In the genomic region with DNA sequence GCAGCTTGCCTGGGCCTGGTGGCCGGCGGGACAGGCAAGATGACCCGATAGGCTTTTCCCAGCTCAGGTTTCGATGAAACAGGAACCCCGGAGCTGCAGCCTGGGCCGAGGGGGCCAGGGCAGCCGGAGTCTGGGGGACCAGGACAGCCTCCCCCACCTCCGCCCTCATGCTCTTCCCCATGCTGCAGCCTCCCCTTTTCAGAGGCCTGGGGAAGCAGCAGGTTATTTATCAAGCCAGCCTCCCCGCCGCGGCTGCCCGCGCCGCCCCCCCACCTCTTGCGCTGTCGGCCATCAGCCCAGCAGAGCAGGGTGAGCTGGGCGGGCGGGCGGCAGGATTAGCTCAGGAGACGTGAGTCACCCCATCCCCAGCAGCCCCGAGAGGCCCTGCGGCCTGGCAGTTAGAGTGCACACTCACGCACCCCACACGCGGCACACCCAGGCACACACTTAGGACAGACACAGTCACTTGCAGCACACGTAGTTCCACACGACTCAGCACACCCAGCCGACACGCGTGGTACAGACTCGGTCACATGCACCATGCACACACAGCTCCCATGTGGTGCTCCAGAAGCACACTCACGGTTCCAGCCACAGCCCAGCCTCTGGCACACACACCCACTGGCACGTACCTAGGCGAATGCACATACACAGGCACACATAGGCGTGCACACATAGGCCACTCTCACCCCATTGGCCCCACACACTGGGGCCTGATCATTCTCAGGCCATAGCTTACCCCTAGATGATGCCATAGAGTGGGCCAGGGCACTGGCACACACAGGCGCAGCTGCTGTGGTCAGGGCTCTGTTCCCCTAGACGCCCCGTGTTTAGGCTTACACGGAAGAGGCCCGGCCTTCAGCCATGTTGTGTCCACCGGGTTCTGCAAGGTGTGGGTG, we compare ENCODE assay signal across 8 cellular contexts. TPM values are rescaled to one million over a fixed set of nuclear protein-coding genes. Genes with fewer than 3 reads are reported as not detected.
DNase-seq lines count a peak whose midpoint lies in the region; ATAC-seq, FAIRE-seq and TF ChIP-seq lines count a peak whose summit lies in the region.

No MANE protein-coding gene starts in this region.

- peak overlapping the region in 1 of 4 experiments; percentile 35; a peak in 1 of 7 replicates for H3K9ac ChIP-seq in H1 (replicated peaks in 1 of 4; ENCODE audit: extremely low read depth in 1 of 4, low read depth in 3 of 4, low read length in 3 of 4)
- H3K9ac ChIP-seq in mucosa of rectum (ENCODE audit: low read depth in 1 of 2, low read length in 2 of 2) = peak overlapping the region; percentile 14 to 15

- ATAC-seq in GM21723 (IDR thresholded peaks at IDR 0.05; ENCODE audit: unreplicated experiment) (peak; percentile 23), upper lobe of right lung (peak; percentile 80), GM19455 (IDR thresholded peaks at IDR 0.05; ENCODE audit: unreplicated experiment) (no peak)

- H3K27ac ChIP-seq in Peyer's patch = peak overlapping the region; percentile 54 to 92 (median 70)
- H3K27ac ChIP-seq in H1 (ENCODE audit: low read depth, low read length) = 0 out of 2 replicates have a peak overlapping the region, but pooled peaks have one; percentile 32
- H3K27ac ChIP-seq in mucosa of rectum (ENCODE audit: low read depth in 2 of 2, low read length in 2 of 2) = peak overlapping the region; percentile 71 to 85
- H3K27ac ChIP-seq in upper lobe of right lung = peak overlapping the region; percentile 85

- peak overlapping the region; percentile 72; the same call in 1 of the 2 replicates for H2BK20ac ChIP-seq in H1 (ENCODE audit: low read length)

- no peak overlapping the region for H3K23ac ChIP-seq in H1 (ENCODE audit: insufficient read length)

- H3K27me3 ChIP-seq in Peyer's patch = no peaks in the 10 kb centered on the region
- H3K27me3 ChIP-seq in H1 (replicated peaks in 1 of 4; ENCODE audit: control insufficient read depth in 3 of 4, extremely low read depth in 1 of 4, insufficient read depth in 3 of 4, low read length in 3 of 4) = no peaks in the 10 kb centered on the region
- H3K27me3 ChIP-seq in mucosa of rectum (ENCODE audit: control insufficient read depth in 2 of 2, insufficient read depth in 2 of 2, low read length in 2 of 2) = no peaks in the 10 kb centered on the region
- no peaks in the 10 kb centered on the region for H3K27me3 ChIP-seq in upper lobe of right lung

- peak overlapping the region; percentile 68 for H4K91ac ChIP-seq in H1 (replicated peaks; ENCODE audit: insufficient read length, low read length)

- intact Hi-C loops in upper lobe of right lung (cut with DNase I) = no loop called here

- no peak overlapping the region for H3K4ac ChIP-seq in H1 (replicated peaks; ENCODE audit: insufficient read length, low read depth, low read length)

- H3K79me2 ChIP-seq in H1 (ENCODE audit: control insufficient read depth in 1 of 2, insufficient read depth in 2 of 2, low read length in 2 of 2) = peaks cover 18 to 98% of the 10 kb centered on the region in 2 experiments

- H3K4me3 ChIP-seq in Peyer's patch (peak overlapping the region in 3 of 4 donors; percentile 19 to 26 (median 21)), H1 (ENCODE audit: extremely low read depth in 1 of 4, insufficient read depth in 2 of 4, low read depth in 3 of 4, low read length in 4 of 4) (no peak overlapping the region), mucosa of rectum (ENCODE audit: low read length in 2 of 2) (peak overlapping the region in 1 of 2 donors; percentile 50), upper lobe of right lung (peak overlapping the region; percentile 39)

- H3K56ac ChIP-seq in H1 (replicated peaks; ENCODE audit: insufficient read length, low read depth, low read length) = no peak overlapping the region

- no peak for TF ChIP-seq RAD21 in H1 (IDR thresholded peaks at IDR 0.05 in 1 of 2, conservative IDR thresholded peaks at IDR 0.05 in 1 of 2; ENCODE audit: low read depth in 2 of 2, low read length in 2 of 2)

- peak overlapping the region; percentile 37 for H4K8ac ChIP-seq in H1 (ENCODE audit: extremely low read depth, insufficient read depth, low read length)

- H4K20me1 ChIP-seq in H1 (replicated peaks in 1 of 2; ENCODE audit: control insufficient read depth in 1 of 2, insufficient read depth in 2 of 2, low read length in 2 of 2) = peaks cover 69 to 76% of the 10 kb centered on the region in 2 experiments

- 82% methylated on average over 38 of the region's 41 CpGs; no CpG with 5 or more reads in 1 of the 2 experiments for WGBS in H1 (ENCODE audit: extremely low coverage in 1 of 2, insufficient coverage in 1 of 2, insufficient read length in 1 of 2, insufficient replicate concordance in 2 of 2, low coverage in 1 of 2, low lambda C conversion rate in 2 of 2, missing lambda C conversion rate in 1 of 2), 2 experiments

- H2AK5ac ChIP-seq in H1 (ENCODE audit: low read depth, low read length) = peak overlapping the region; percentile 92

- CTCF ChIA-PET in H1 (lab: Charles Lee; ENCODE audit: partially characterized antibody) = interaction anchor here (0.7 to 6.4 kb wide), 17 partner anchors 9 to 114 kb away, joined by 3 to 77 read pairs (median 7); a partner anchor contains a TSS

- no peak overlapping the region; a peak in 2 of 4 replicates for H3K4me2 ChIP-seq in H1 (ENCODE audit: insufficient read depth in 1 of 2, low read depth in 2 of 2, low read length in 2 of 2)

- H3K79me1 ChIP-seq in H1 (ENCODE audit: low read depth, low read length) = peaks cover 39% of the 10 kb centered on the region

- TF ChIP-seq EP300 in H1 (IDR thresholded peaks at IDR 0.05; ENCODE audit: borderline replicate concordance in 1 of 2, low read depth in 2 of 2, low read length in 2 of 2) = no peak

- FAIRE-seq in H1 (lab: Jason Lieb, UNC) = no peak

- DNase-seq in C1 segment of cervical spinal cord (lab: John Stamatoyannopoulos, UW) (peak in 9 of 14 donors; percentile 44 to 95 (median 69)), Peyer's patch (peak in 2 of 3 donors; percentile 66 to 82), H1 (ENCODE audit: low read depth in 1 of 2, low spot score in 2 of 2) (no peak), upper lobe of right lung (peak; percentile 93)
- no peak for DNase-seq in effector CD8-positive, alpha-beta T cell (lab: John Stamatoyannopoulos, UW)

- H2BK5ac ChIP-seq in H1 (ENCODE audit: low read depth, low read length) = peak overlapping the region; percentile 94

- H3K36me3 ChIP-seq in Peyer's patch (no peaks in the 10 kb centered on the region), H1 (ENCODE audit: control insufficient read depth in 2 of 4, insufficient read depth in 4 of 4, low read length in 3 of 4) (no peaks in the 10 kb centered on the region), mucosa of rectum (ENCODE audit: control insufficient read depth in 2 of 2, insufficient read depth in 2 of 2, low read length in 2 of 2) (peaks cover 0 to 2% of the 10 kb centered on the region in 2 donors), upper lobe of right lung (no peaks in the 10 kb centered on the region)

- H3K23me2 ChIP-seq in H1 (ENCODE audit: low read depth, low read length) = no peaks in the 10 kb centered on the region; the same call in 1 of the 2 replicates

- POLR2A ChIA-PET in H1 (lab: Charles Lee; ENCODE audit: partially characterized antibody) = interaction anchor here (0.8 to 4.0 kb wide), 13 partner anchors 10 to 87 kb away, joined by 3 to 31 read pairs (median 4); a partner anchor contains a TSS

- H2BK120ac ChIP-seq in H1 (replicated peaks; ENCODE audit: low read depth, low read length) = no peak overlapping the region

- H4K5ac ChIP-seq in H1 (ENCODE audit: insufficient read length, low read depth, low read length) = no peak overlapping the region

- peak overlapping the region; percentile 46 for H2BK15ac ChIP-seq in H1 (ENCODE audit: low read length)

- no peak for TF ChIP-seq POLR2A in Peyer's patch (IDR thresholded peaks at IDR 0.05)
- no peak for TF ChIP-seq POLR2A in H1 (IDR thresholded peaks at IDR 0.05; ENCODE audit: control extremely low read depth in 1 of 2, low read depth in 2 of 2, low read length in 2 of 2)

- H3K4me1 ChIP-seq in Peyer's patch = peaks cover 0 to 81% (median 47%) of the 10 kb centered on the region in 4 donors
- H3K4me1 ChIP-seq in H1 (replicated peaks in 1 of 4; ENCODE audit: control insufficient read depth in 3 of 4, insufficient read depth in 4 of 4, low read length in 3 of 4) = peaks cover 13 to 55% (median 46%) of the 10 kb centered on the region in 4 experiments
- H3K4me1 ChIP-seq in mucosa of rectum (ENCODE audit: control insufficient read depth in 2 of 2, insufficient read depth in 2 of 2, low read length in 2 of 2) = peaks cover 42 to 54% of the 10 kb centered on the region in 2 donors
- H3K4me1 ChIP-seq in upper lobe of right lung = peaks cover 79% of the 10 kb centered on the region

- H3K9me3 ChIP-seq in Peyer's patch = no peaks in the 10 kb centered on the region
- H3K9me3 ChIP-seq in H1 (ENCODE audit: insufficient read depth in 2 of 2, low read depth in 1 of 2, low read length in 1 of 2) = no peaks in the 10 kb centered on the region
- no peaks in the 10 kb centered on the region for H3K9me3 ChIP-seq in mucosa of rectum (ENCODE audit: control insufficient read depth in 2 of 2, low read length in 2 of 2)
- H3K9me3 ChIP-seq in upper lobe of right lung = no peaks in the 10 kb centered on the region

- no peak overlapping the region for H2AFZ ChIP-seq in H1 (ENCODE audit: low read length)

- peak overlapping the region; percentile 60 for H3K18ac ChIP-seq in H1 (ENCODE audit: extremely low read depth, low read length)

- peak overlapping the region; percentile 96 for H2BK12ac ChIP-seq in H1 (ENCODE audit: low read depth, low read length)

- TF ChIP-seq CTCF in Peyer's patch (IDR thresholded peaks at IDR 0.05) = no peak
- TF ChIP-seq CTCF in H1 (IDR thresholded peaks at IDR 0.05; ENCODE audit: control extremely low read depth in 1 of 3, insufficient read depth in 1 of 3, low read depth in 1 of 3, low read length in 3 of 3) = no peak
- no peak for TF ChIP-seq CTCF in upper lobe of right lung (IDR thresholded peaks at IDR 0.05)

- H3K14ac ChIP-seq in H1 (ENCODE audit: insufficient read length) = no peak overlapping the region

TF ChIP-seq in H1, 55 proteins besides CTCF, POLR2A, EP300 and RAD21 (continues in another document):
- no peak for TF ChIP-seq CBX5 (IDR thresholded peaks at IDR 0.05; ENCODE audit: low read depth, low read length)
- TF ChIP-seq GABPA (IDR thresholded peaks at IDR 0.05; ENCODE audit: borderline replicate concordance, insufficient read depth, low read length) = no peak
- TF ChIP-seq EZH2 (IDR thresholded peaks at IDR 0.05; ENCODE audit: low read depth, low read length, severe bottlenecking) = no peak
- no peak for TF ChIP-seq BCL11A (IDR thresholded peaks at IDR 0.05; ENCODE audit: low read depth in 2 of 2, low read length in 2 of 2)

RNA-seq across cellular contexts. Expression of a gene that starts 13.0 kb away (rescaled TPM):
- total RNA-seq in Peyer's patch (10 to 100 TPM; 21.7 to 49.5 (median 30.9) TPM), upper lobe of right lung (30.6 TPM)
- 74.0 and 78.3 TPM in 2 replicates for total RNA-seq in H1 (2021; fragmentation: NEBNext Ultra II Directional; extraction: Animal tissue kit (Norgen Biotek cat#: 25700))
- polyA plus RNA-seq in H1 (2011; rRNA removed) = 61.4 and 83.5 TPM in 2 replicates
- polyA plus RNA-seq in H1 (2011; cell fraction: cytosol; rRNA removed) = 68.8 TPM
- polyA plus RNA-seq in H1 (2011; cell fraction: nucleus; rRNA removed) = 52.7 TPM
- polyA plus RNA-seq in H1 (2012, experiment 1 of 2) = 35.6 to 47.4 TPM (median 43.3 TPM) in 4 replicates
- 56.6 TPM for polyA plus RNA-seq in H1 (2012, experiment 2 of 2)
- polyA plus RNA-seq in H1 (2013, experiment 1 of 2) = 62.3 TPM
- 67.3 TPM for polyA plus RNA-seq in H1 (2013, experiment 2 of 2)
- polyA minus RNA-seq in H1 (2011; rRNA and poly(A)+ RNA removed) = 25.6 and 39.8 TPM in 2 replicates
- polyA minus RNA-seq in H1 (2011; cell fraction: cytosol; rRNA and poly(A)+ RNA removed) = 50.7 TPM
- 39.2 TPM for polyA minus RNA-seq in H1 (2011; cell fraction: nucleus; rRNA and poly(A)+ RNA removed)

Comparison
In these comparisons a context has a peak if more than half of its experiments do, and no peak if none do; other contexts are left out.
1. DNase-seq: peak in C1 segment of cervical spinal cord (9 of 14), Peyer's patch (2 of 3) and upper lobe of right lung (single experiment); none in H1 (0 of 2) and effector CD8-positive, alpha-beta T cell (single experiment).
2. H3K27ac ChIP-seq: peak in every context shown above with its lines; median percentile 85 in upper lobe of right lung; 78 in mucosa of rectum; 70 in Peyer's patch; 32 in H1.
3. H3K4me3 ChIP-seq: peak in Peyer's patch (3 of 4) and upper lobe of right lung (single experiment); none in H1 (0 of 4).